ENCODE assay signal across 9 cellular contexts in genomic region chr17:74177018-74177450, GRCh38. TPM values are rescaled to one million over a fixed set of nuclear protein-coding genes. Genes with fewer than 3 reads are reported as not detected.
A peak's percentile ranks its signal among the peaks of the same experiment; 100 is the strongest.
DNase-seq lines count a peak whose midpoint lies in the region; ATAC-seq, FAIRE-seq and TF ChIP-seq lines count a peak whose summit lies in the region.
"Had no signal": no experiment of that assay in that cellular context is flagged by ENCODE, and none has a peak within 500 bp of the region (broad histone marks: within the 10 kb centered on the region; RNA-seq: fewer than 3 reads in every experiment).

No MANE protein-coding gene starts in this region.

- in situ Hi-C loops in mammary epithelial cell (cut with MboI; ENCODE audit: low sequenced_read_pairs in 2 of 2): loop anchor here (10.0 to 25.0 kb wide), 2 partner anchors 740 to 752 kb away; no protein-coding TSS in a partner anchor

- no peak overlapping the region for H3K4me3 ChIP-seq in mammary epithelial cell (replicated peaks in 1 of 3; ENCODE audit: insufficient read depth in 1 of 3, low read depth in 2 of 3, low read length in 3 of 3)
- no peak overlapping the region for H3K4me3 ChIP-seq in mesendoderm (ENCODE audit: low read length)

- no peak for FAIRE-seq in frontal cortex (lab: Jason Lieb, UNC)

- H3K4me1 ChIP-seq in mammary epithelial cell (ENCODE audit: insufficient read depth, low read length): no peaks in the 10 kb centered on the region
- H3K4me1 ChIP-seq in mesendoderm (ENCODE audit: control insufficient read depth, low read depth, low read length): no peaks in the 10 kb centered on the region

- H3K56ac ChIP-seq in mesendoderm (ENCODE audit: low read length): no peak overlapping the region

- no peak for ATAC-seq in GM18498 (IDR thresholded peaks at IDR 0.05; ENCODE audit: unreplicated experiment)
- ATAC-seq: CD8-positive, alpha-beta T cell had no signal

- no peak overlapping the region for H3K27ac ChIP-seq in mammary epithelial cell (ENCODE audit: insufficient read depth, low read depth, low read length)
- no peak overlapping the region for H3K27ac ChIP-seq in mesendoderm (ENCODE audit: low read depth, low read length)

- H3K23ac ChIP-seq in mesendoderm (ENCODE audit: low read length): no peak overlapping the region

- no peak overlapping the region for H4K5ac ChIP-seq in mesendoderm (ENCODE audit: low read length)

- no peak overlapping the region for H3K9ac ChIP-seq in mammary epithelial cell (ENCODE audit: insufficient read depth, low read length)
- no peak overlapping the region for H3K9ac ChIP-seq in mesendoderm (ENCODE audit: low read length)

- no TSS peak for BruUV-seq in mammary epithelial cell (replicated peaks; lab: Mats Ljungman, UMichigan)

- no peak for TF ChIP-seq CTCF in mammary epithelial cell (conservative IDR thresholded peaks at IDR 0.05 in 1 of 2, IDR thresholded peaks at IDR 0.05 in 1 of 2; ENCODE audit: extremely low read depth in 1 of 2, insufficient read depth in 1 of 2, low read depth in 1 of 2, low read length in 2 of 2)

- H2BK5ac ChIP-seq in mesendoderm (ENCODE audit: low read length): no peak overlapping the region

- no peak overlapping the region for H2AFZ ChIP-seq in mammary epithelial cell (ENCODE audit: low read depth, low read length)

- H4K8ac ChIP-seq in mesendoderm (ENCODE audit: low read depth, low read length): no peak overlapping the region

- H4K20me1 ChIP-seq in mammary epithelial cell (ENCODE audit: insufficient read depth, low read length): no peaks in the 10 kb centered on the region

- dilution Hi-C loops in mammary epithelial cell (cut with HindIII; ENCODE audit: low sequenced_read_pairs): no loop called here

- DNase-seq in EH (ENCODE audit: low read depth) (peak; percentile 8), HT1080 (ENCODE audit: low read depth) (peak; percentile 76), mammary epithelial cell (peak; percentile 73), mesendoderm (peak; percentile 27), UCSD-AML1 (lab: John Stamatoyannopoulos, UW; ENCODE audit: unreplicated experiment) (no peak), RPMI8226 (no peak), frontal cortex (ENCODE audit: low spot score in 2 of 2) (no peak)

- intact Hi-C loops in mammary epithelial cell (cut with micrococcal nuclease): loop anchor here (2.0 to 5.0 kb wide), 5 partner anchors 180 to 980 kb away; no protein-coding TSS in a partner anchor

- no peaks in the 10 kb centered on the region for H3K79me1 ChIP-seq in mesendoderm (ENCODE audit: low read length)

- H3K27me3 ChIP-seq in mammary epithelial cell (ENCODE audit: insufficient read depth, low read length) (no peaks in the 10 kb centered on the region), mesendoderm (ENCODE audit: insufficient read depth, low read length, poor library complexity) (no peaks in the 10 kb centered on the region)

- no peak overlapping the region for H2BK120ac ChIP-seq in mesendoderm (ENCODE audit: low read depth, low read length)

- 0% methylated on average over 1 of the region's 1 CpG for WGBS in mammary epithelial cell (ENCODE audit: low coverage, missing lambda C conversion rate)
- no CpG with 5 or more reads among the region's 1 CpG for WGBS in mesendoderm (ENCODE audit: extremely low coverage, insufficient coverage, low lambda C conversion rate)

- H3K9me3 ChIP-seq in mammary epithelial cell (replicated peaks; ENCODE audit: insufficient read depth, low read length): no peaks in the 10 kb centered on the region

- H3K4ac ChIP-seq in mesendoderm (ENCODE audit: low read depth, low read length): no peak overlapping the region

- H3K79me2 ChIP-seq in mammary epithelial cell (ENCODE audit: insufficient read depth, low read length): no peaks in the 10 kb centered on the region
- no peaks in the 10 kb centered on the region for H3K79me2 ChIP-seq in mesendoderm (ENCODE audit: control insufficient read depth, insufficient read depth, low read length)

- H3K4me2 ChIP-seq in mammary epithelial cell (ENCODE audit: insufficient read depth, low read depth, low read length) (no peak overlapping the region), mesendoderm (ENCODE audit: low read length) (no peak overlapping the region)

- CTCF ChIA-PET in mammary epithelial cell (lab: Charles Lee; ENCODE audit: low non-redundant PET): no interaction called here

- H2BK15ac ChIP-seq in mesendoderm (replicated peaks; ENCODE audit: low read depth): no peak overlapping the region

- H3K36me3 ChIP-seq in mammary epithelial cell (ENCODE audit: insufficient read depth, low read length): no peaks in the 10 kb centered on the region
- no peaks in the 10 kb centered on the region for H3K36me3 ChIP-seq in mesendoderm (ENCODE audit: control insufficient read depth, insufficient read depth, low read length)

- no peak overlapping the region for H2AK5ac ChIP-seq in mesendoderm (ENCODE audit: low read length)

- no peak overlapping the region for H3K18ac ChIP-seq in mesendoderm (ENCODE audit: low read length)

RNA-seq across cellular contexts. Expression of gene RPL38, which starts 26.4 kb away (rescaled TPM):
- 2,345 and 2,950 TPM in 2 replicates for total RNA-seq in HT1080 (2014; rRNA removed; shearing (Covaris generic))
- 572 and 761 TPM in 2 replicates for polyA plus RNA-seq in HT1080 (2015; cell fraction: cytosol; rRNA removed)
- polyA plus RNA-seq in HT1080 (2015; cell fraction: nucleus; rRNA removed): 209 and 215 TPM in 2 replicates
- total RNA-seq in mammary epithelial cell (100 to 1,000 TPM; 487 to 802 TPM), frontal cortex (2,904 TPM)
- polyA plus RNA-seq in mammary epithelial cell: 972 TPM
- polyA minus RNA-seq in mammary epithelial cell: 599 TPM
- 4,842 TPM for polyA plus RNA-seq in mesendoderm (2013, experiment 1 of 2)
- 4,757 TPM for polyA plus RNA-seq in mesendoderm (2013, experiment 2 of 2)

RNA-seq across cellular contexts. Expression of gene TTYH2, which starts 36.3 kb away (rescaled TPM):
- total RNA-seq in HT1080 (2014; rRNA removed; shearing (Covaris generic)): 0.40 and 1.3 TPM in 2 replicates
- polyA plus RNA-seq in HT1080 (2015; cell fraction: cytosol; rRNA removed): 0.60 and 1.2 TPM in 2 replicates
- polyA plus RNA-seq in HT1080 (2015; cell fraction: nucleus; rRNA removed): 2.9 and 7.7 TPM in 2 replicates
- total RNA-seq in mammary epithelial cell (under 1 TPM; 0.49 to 0.67 TPM), frontal cortex (14.7 TPM)
- 0.23 TPM for polyA plus RNA-seq in mammary epithelial cell
- 2.1 TPM for polyA minus RNA-seq in mammary epithelial cell
- 1.2 TPM for polyA plus RNA-seq in mesendoderm (2013, experiment 1 of 2)
- polyA plus RNA-seq in mesendoderm (2013, experiment 2 of 2): 1.1 TPM

Comparison
In these comparisons a context has a peak if more than half of its experiments do, and no peak if none do; other contexts are left out.
1. DNase-seq: peak in EH (single experiment), HT1080 (single experiment), mammary epithelial cell (single experiment) and mesendoderm (single experiment); none in UCSD-AML1 (single experiment), RPMI8226 (single experiment) and frontal cortex (0 of 2).